In the genomic region with DNA sequence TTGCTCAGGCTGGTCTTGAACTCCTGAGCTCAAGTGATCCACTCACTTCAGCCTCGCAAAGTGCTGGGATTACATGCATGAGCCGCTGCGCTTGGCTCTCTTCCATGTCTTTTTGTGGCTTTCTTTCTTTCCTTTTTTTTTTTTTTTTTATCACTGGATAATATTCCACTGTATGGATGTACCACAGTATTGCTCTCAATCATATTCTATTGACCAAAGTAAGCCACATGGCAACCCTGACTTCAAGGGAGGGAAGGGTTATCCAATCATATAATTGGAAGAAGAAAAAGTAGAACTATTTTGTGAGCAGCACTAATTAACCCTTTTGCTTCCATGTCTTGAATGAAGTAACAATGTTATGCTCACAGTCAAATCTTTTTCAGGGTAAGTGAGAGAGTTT, we compare ENCODE assay signal across 34 cellular contexts.
"Had no signal": no experiment of that assay in that cellular context is flagged by ENCODE, and none has a peak within 500 bp of the region (broad histone marks: within the 10 kb centered on the region; RNA-seq: fewer than 3 reads in every experiment).

No MANE protein-coding gene starts in this region.

- H3K27me3 ChIP-seq: MG63 had no signal

- H3K36me3 ChIP-seq: MG63 had no signal

- H3K27ac ChIP-seq: KMS-11 had no signal

- H3K9ac ChIP-seq: KMS-11 had no signal

- DNase-seq: Karpas-422, Kasumi-1, KG1, MG63, MM.1S, MV-4-11, NCI-H1048, NCI-H1092, NCI-H1092 treated with DMSO at 0.1 percent for 48 hours, NCI-H1105, NCI-H1105 treated with DMSO at 0.1 percent for 48 hours, NCI-H1417, NCI-H1417 treated with DMSO at 0.1 percent for 48 hours, NCI-H1436, NCI-H1436 treated with DMSO at 0.1 percent for 48 hours, NCI-H146, NCI-H1694, NCI-H1694 treated with DMSO at 0.1 percent for 48 hours, NCI-H187, NCI-H187 treated with DMSO at 0.1 percent for 48 hours, NCI-H1930, NCI-H2029, NCI-H2029 treated with DMSO at 0.1 percent for 48 hours, NCI-H2081, NCI-H2081 treated with DMSO at 0.1 percent for 48 hours, NCI-H2107, NCI-H2171, NCI-H2171 treated with DMSO at 0.1 percent for 48 hours, NCI-H2227 treated with DMSO at 0.1 percent for 48 hours, NCI-H226, NCI-H345, NCI-H446, NCI-H446 treated with DMSO at 0.1 percent for 48 hours had no signal

- H3K4me2 ChIP-seq: KMS-11 had no signal

- H3K4me3 ChIP-seq: MG63 had no signal
